27 cellular contexts compared by ENCODE assay signal in genomic region chr12:60644076-60644475, GRCh38.
"Had no signal": no experiment of that assay in that cellular context is flagged by ENCODE, and none has a peak within 500 bp of the region (broad histone marks: within the 10 kb centered on the region; RNA-seq: fewer than 3 reads in every experiment).

No MANE protein-coding gene starts in this region.

- H3K36me3 ChIP-seq: ascending aorta had no signal

- ATAC-seq: activated CD8-positive, alpha-beta memory T cell treated with anti-CD3 and anti-CD28 coated beads, Interleukin-2, amount 10 ng/mL, durations not matched to agents 7 days and 5 days; activated naive CD4-positive, alpha-beta T cell treated with anti-CD3 and anti-CD28 coated beads, Interleukin-2, amount 50 U/mL, for 72 hours; activated naive CD8-positive, alpha-beta T cell treated with anti-CD3 and anti-CD28 coated beads, Interleukin-2, amount 50 U/mL, for 24 hours; T-cell had no signal

- H3K36me3 Mint-ChIP-seq: activated CD8-positive, alpha-beta memory T cell treated with anti-CD3 and anti-CD28 coated beads, Interleukin-2, amount 10 ng/mL, durations not matched to agents 7 days and 5 days; activated naive CD4-positive, alpha-beta T cell treated with anti-CD3 and anti-CD28 coated beads, Interleukin-2, amount 50 U/mL, for 72 hours; brain; T-cell had no signal

- H3K4me1 Mint-ChIP-seq: activated B cell treated with CpG ODN at 0.5 μM for 24 hours; activated CD4-positive, alpha-beta T cell treated with anti-CD3 and anti-CD28 coated beads, Interleukin-2, amount 10 ng/mL, durations not matched to agents 24 days and 14 days; activated CD8-positive, alpha-beta memory T cell treated with anti-CD3 and anti-CD28 coated beads, Interleukin-2, amount 10 ng/mL, durations not matched to agents 7 days and 5 days; activated naive CD8-positive, alpha-beta T cell treated with anti-CD3 and anti-CD28 coated beads, Interleukin-2, amount 50 U/mL, for 24 hours; brain; central memory CD8-positive, alpha-beta T cell; T-cell had no signal

- H3K4me3 ChIP-seq: ascending aorta, PC-9, SK-N-MC had no signal

- H3K27ac Mint-ChIP-seq: activated B cell treated with CpG ODN at 0.5 μM for 24 hours; activated CD4-positive, alpha-beta T cell treated with anti-CD3 and anti-CD28 coated beads, Interleukin-2, amount 10 ng/mL, durations not matched to agents 24 days and 14 days; activated CD8-positive, alpha-beta memory T cell treated with anti-CD3 and anti-CD28 coated beads, Interleukin-2, amount 10 ng/mL, durations not matched to agents 7 days and 5 days; activated naive CD4-positive, alpha-beta T cell treated with anti-CD3 and anti-CD28 coated beads, Interleukin-2, amount 50 U/mL, for 72 hours; activated naive CD8-positive, alpha-beta T cell treated with anti-CD3 and anti-CD28 coated beads, Interleukin-2, amount 50 U/mL, for 24 hours; activated T-cell treated with anti-CD3 and anti-CD28 coated beads, Interleukin-2, amount 50 U/mL, for 24 hours; activated T-helper 1 cell treated with anti-CD3 and anti-CD28 coated beads, Interleukin-12 subunit alpha, Interleukin-12 subunit beta, Interleukin-2, Interleukin-4 antibody, amounts not matched to agents 30 ng/mL and 10 ng/mL and 1 ng/mL, durations not matched to agents 14 hours and 24 hours and 36 hours; brain; T-cell had no signal

- H3K9me3 ChIP-seq: ascending aorta had no signal

- H3K27ac ChIP-seq: ascending aorta, PC-9, SK-N-MC had no signal

- H3K27me3 Mint-ChIP-seq: activated B cell treated with CpG ODN at 0.5 μM for 24 hours; activated CD4-positive, alpha-beta T cell treated with anti-CD3 and anti-CD28 coated beads, Interleukin-2, amount 10 ng/mL, durations not matched to agents 24 days and 14 days; activated CD8-positive, alpha-beta memory T cell treated with anti-CD3 and anti-CD28 coated beads, Interleukin-2, amount 10 ng/mL, durations not matched to agents 7 days and 5 days; activated naive CD8-positive, alpha-beta T cell treated with anti-CD3 and anti-CD28 coated beads, Interleukin-2, amount 50 U/mL, for 24 hours; activated T-cell treated with anti-CD3 and anti-CD28 coated beads, Interleukin-2, amount 50 U/mL, for 24 hours; brain; central memory CD8-positive, alpha-beta T cell; T-cell had no signal

- DNase-seq: activated B cell treated with CpG ODN at 0.5 μM for 24 hours; activated CD4-positive, alpha-beta T cell treated with anti-CD3 and anti-CD28 coated beads for 1 hour; activated CD4-positive, alpha-beta T cell treated with anti-CD3 and anti-CD28 coated beads, Interleukin-2, amount 10 ng/mL, durations not matched to agents 24 days and 14 days; activated CD4-positive, alpha-beta T cell treated with anti-CD3 and anti-CD28 coated beads, Interleukin-2, amount 50 U/mL, for 48 hours; activated CD8-positive, alpha-beta memory T cell treated with anti-CD3 and anti-CD28 coated beads, Interleukin-2, amount 10 ng/mL, durations not matched to agents 7 days and 5 days; activated effector memory CD4-positive, alpha-beta T cell treated with Interleukin-2 at 50 U/mL for 16 hours; activated naive CD4-positive, alpha-beta T cell; activated naive CD8-positive, alpha-beta T cell treated with anti-CD3 and anti-CD28 coated beads, Interleukin-2, amount 50 U/mL, for 24 hours; activated T-cell treated with anti-CD3 and anti-CD28 coated beads, Interleukin-2, amount 50 U/mL, for 24 hours; amniotic stem cell; NCI-H1048; NCI-H146; NCI-H187 treated with DMSO at 0.1 percent for 48 hours; NCI-H2081 treated with DMSO at 0.1 percent for 48 hours; NCI-H2171; NCI-H226; NCI-H526; NCI-H82; PC-9; T-cell; T-helper 2 cell had no signal

- H3K27me3 ChIP-seq: ascending aorta had no signal

- H2AFZ ChIP-seq: PC-9 had no signal

- H3K4me2 ChIP-seq: PC-9 had no signal

- H3K4me3 Mint-ChIP-seq: activated B cell treated with CpG ODN at 0.5 μM for 24 hours; activated CD4-positive, alpha-beta T cell treated with anti-CD3 and anti-CD28 coated beads, Interleukin-2, amount 10 ng/mL, durations not matched to agents 24 days and 14 days; activated CD8-positive, alpha-beta memory T cell treated with anti-CD3 and anti-CD28 coated beads, Interleukin-2, amount 10 ng/mL, durations not matched to agents 7 days and 5 days; activated naive CD8-positive, alpha-beta T cell treated with anti-CD3 and anti-CD28 coated beads, Interleukin-2, amount 50 U/mL, for 24 hours; activated T-cell treated with anti-CD3 and anti-CD28 coated beads, Interleukin-2, amount 50 U/mL, for 24 hours; activated T-helper 1 cell treated with anti-CD3 and anti-CD28 coated beads, Interleukin-12 subunit alpha, Interleukin-12 subunit beta, Interleukin-2, Interleukin-4 antibody, amounts not matched to agents 30 ng/mL and 10 ng/mL and 1 ng/mL, durations not matched to agents 14 hours and 24 hours and 36 hours; brain; central memory CD8-positive, alpha-beta T cell; T-cell had no signal

- H3K4me1 ChIP-seq: ascending aorta had no signal
